In the genomic region with DNA sequence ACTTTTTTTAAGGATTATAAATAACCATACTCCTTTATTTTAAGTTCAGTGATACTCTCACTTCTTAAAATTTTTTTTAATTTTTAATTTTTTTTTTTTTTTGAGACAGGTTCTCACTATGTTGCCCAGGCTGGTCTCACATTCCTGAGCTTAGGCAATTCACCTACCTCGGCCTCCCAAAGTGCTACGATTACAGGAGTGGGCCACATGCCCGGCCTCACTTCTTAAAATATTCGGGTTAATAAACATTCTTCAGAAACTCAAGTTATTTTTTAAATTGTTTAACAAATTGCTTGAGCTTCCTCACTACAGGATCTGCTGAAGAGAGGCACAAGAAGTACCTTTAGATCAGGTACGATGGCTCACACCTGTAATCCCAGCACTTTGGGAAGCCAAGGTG, we compare ENCODE assay signal across 27 cellular contexts.
"Had no signal": no experiment of that assay in that cellular context is flagged by ENCODE, and none has a peak within 500 bp of the region (broad histone marks: within the 10 kb centered on the region; RNA-seq: fewer than 3 reads in every experiment).

No MANE protein-coding gene starts in this region.

- DNase-seq: colonic mucosa; cortex of kidney; dermis blood vessel endothelial cell; dorsolateral prefrontal cortex; effector CD4-positive, alpha-beta T cell; effector CD8-positive, alpha-beta T cell; effector memory CD4-positive, alpha-beta T cell; effector memory CD8-positive, alpha-beta T cell; endodermal cell; erythroblast; esophagus squamous epithelium; foreskin fibroblast; foreskin keratinocyte; foreskin melanocyte; gastrocnemius medialis; glutamatergic neuron; head of caudate nucleus; heart left ventricle had no signal

- H3K27ac ChIP-seq: colonic mucosa, coronary artery, dorsolateral prefrontal cortex, epithelial cell of prostate, esophagus muscularis mucosa, esophagus squamous epithelium, foreskin keratinocyte, gastrocnemius medialis, gastroesophageal sphincter, heart left ventricle had no signal

- H3K4me3 ChIP-seq: colonic mucosa, coronary artery, dorsolateral prefrontal cortex, esophagus muscularis mucosa, esophagus squamous epithelium, gastrocnemius medialis, gastroesophageal sphincter, heart left ventricle had no signal

- H3K9me3 ChIP-seq: colonic mucosa, esophagus muscularis mucosa, esophagus squamous epithelium, gastrocnemius medialis, gastroesophageal sphincter, heart left ventricle had no signal

- H3K27me3 ChIP-seq: colonic mucosa, dorsolateral prefrontal cortex, esophagus muscularis mucosa, esophagus squamous epithelium, foreskin keratinocyte, gastrocnemius medialis, gastroesophageal sphincter, heart left ventricle had no signal

- H3K4me1 ChIP-seq: colonic mucosa had no signal

- H3K36me3 ChIP-seq: colonic mucosa, esophagus muscularis mucosa, esophagus squamous epithelium, gastrocnemius medialis, gastroesophageal sphincter had no signal

- ATAC-seq: effector memory CD8-positive, alpha-beta T cell; esophagus mucosa; foreskin keratinocyte; gastrocnemius medialis; gastroesophageal sphincter; heart left ventricle had no signal

- FAIRE-seq: colon, endometrium, endothelial cell of umbilical vein, frontal cortex had no signal
